19 cellular contexts compared by ENCODE assay signal in the genomic region with DNA sequence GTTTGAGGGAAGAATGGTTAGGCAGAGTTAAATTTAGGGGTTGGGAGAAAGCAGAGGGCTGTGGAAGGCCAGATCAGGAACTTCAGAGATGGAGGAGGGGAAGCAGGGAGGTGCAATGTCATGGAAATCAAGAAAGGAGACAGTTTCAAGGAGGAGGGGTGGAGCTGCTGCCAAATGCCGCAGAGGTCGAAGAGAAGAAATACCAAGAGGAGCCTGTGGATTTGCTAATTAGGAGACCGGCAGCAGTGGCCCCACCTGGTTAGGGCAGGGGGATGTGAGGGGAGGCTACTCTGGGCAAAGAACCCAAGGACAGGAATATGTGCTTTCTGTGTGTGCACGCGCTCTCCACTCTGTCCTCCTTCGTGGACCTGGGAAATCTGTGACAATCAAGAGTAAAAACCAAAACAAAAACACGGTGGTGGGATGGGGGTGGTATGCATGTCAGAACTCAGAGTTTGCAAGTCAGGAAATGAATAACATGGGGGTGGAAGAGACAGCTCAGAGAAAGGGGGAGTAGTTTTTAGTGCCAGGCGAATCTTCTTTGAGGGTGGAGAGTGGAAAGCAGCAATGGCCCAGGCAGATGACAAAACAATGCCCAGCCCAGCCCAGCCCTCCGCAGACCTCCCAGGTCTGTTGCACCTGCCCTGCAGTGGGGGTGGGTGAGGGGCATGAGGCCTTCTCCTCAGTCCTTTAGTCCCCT.
DNase-seq lines count a peak whose midpoint lies in the region; ATAC-seq and TF ChIP-seq lines count a peak whose summit lies in the region.
"Had no signal": no experiment of that assay in that cellular context is flagged by ENCODE, and none has a peak within 500 bp of the region (broad histone marks: within the 10 kb centered on the region; RNA-seq: fewer than 3 reads in every experiment).

No MANE protein-coding gene starts in this region.

- no peaks in the 10 kb centered on the region for H3K36me3 ChIP-seq in NT2/D1 (ENCODE audit: insufficient read depth, insufficient read length, low read length)
- no peaks in the 10 kb centered on the region for H3K36me3 ChIP-seq in iPS-15b (ENCODE audit: control insufficient read depth, insufficient read depth, low read length)
- no peaks in the 10 kb centered on the region for H3K36me3 ChIP-seq in SJCRH30

- H3K27me3 ChIP-seq in H9 (ENCODE audit: insufficient read depth, low read length) (no peaks in the 10 kb centered on the region; the same call in 1 of the 2 replicates), NT2/D1 (ENCODE audit: insufficient read depth, insufficient read length) (no peaks in the 10 kb centered on the region), iPS-15b (ENCODE audit: control insufficient read depth, insufficient read depth, low read length) (peaks cover 34% of the 10 kb centered on the region), SJCRH30 (peaks cover 30% of the 10 kb centered on the region)

- no peak overlapping the region for H3K23ac ChIP-seq in H9 (ENCODE audit: insufficient read length, low read depth, low read length)

- peak overlapping the region; percentile 79 for H3K4me2 ChIP-seq in H9 (ENCODE audit: insufficient read depth, insufficient read length, low read length)

- peaks cover 7% of the 10 kb centered on the region; the same call in 1 of the 2 replicates for H3K4me1 ChIP-seq in H9 (ENCODE audit: insufficient read depth, low read length)
- H3K4me1 ChIP-seq in NT2/D1 (ENCODE audit: insufficient read depth, insufficient read length) = peaks cover 22% of the 10 kb centered on the region
- peaks cover 40% of the 10 kb centered on the region for H3K4me1 ChIP-seq in iPS-15b (ENCODE audit: control insufficient read depth, insufficient read depth, low read length)
- H3K4me1 ChIP-seq in SJCRH30 = peaks cover 3% of the 10 kb centered on the region; the same call in 1 of the 2 replicates

- no peak overlapping the region for H3K56ac ChIP-seq in H9 (ENCODE audit: insufficient read length, low read depth, low read length)

- H3K36me3 Mint-ChIP-seq in H9 (ENCODE audit: insufficient read depth in 1 of 3, low read depth in 3 of 3) (0 out of 7 replicates have a peak, but pooled peaks cover 0 to 6% (median 0%) of the 10 kb centered on the region in 3 experiments), nephron progenitor cell (ENCODE audit: low read depth) (no peaks in the 10 kb centered on the region)

- no peak for ATAC-seq in GM18520 (IDR thresholded peaks at IDR 0.05; ENCODE audit: unreplicated experiment)

- TF ChIP-seq CTCF in H9 (conservative IDR thresholded peaks at IDR 0.05) (no peak), nephron progenitor cell (IDR thresholded peaks at IDR 0.05) (no peak)

- H3K9me3 ChIP-seq in H9 (ENCODE audit: control insufficient read depth, low read depth, low read length) = no peaks in the 10 kb centered on the region
- no peaks in the 10 kb centered on the region for H3K9me3 ChIP-seq in NT2/D1 (ENCODE audit: insufficient read depth, low read length)
- H3K9me3 ChIP-seq in iPS-15b (ENCODE audit: control insufficient read depth, insufficient read depth, low read length) = no peaks in the 10 kb centered on the region
- no peaks in the 10 kb centered on the region for H3K9me3 ChIP-seq in SJCRH30 (replicated peaks)

- H3K27ac Mint-ChIP-seq in H9 = peak overlapping the region in 1 of 3 experiments; percentile 53; a peak in 3 of 7 replicates
- peak overlapping the region; percentile 81 for H3K27ac Mint-ChIP-seq in nephron progenitor cell

- H3K9me3 Mint-ChIP-seq in H9 (no peaks in the 10 kb centered on the region; a peak in 1 of 5 replicates), nephron progenitor cell (no peaks in the 10 kb centered on the region)

- H2BK15ac ChIP-seq in H9 (ENCODE audit: low read depth, low read length) = no peak overlapping the region

- H2BK20ac ChIP-seq in H9 (ENCODE audit: low read depth, low read length, poor library complexity, severe bottlenecking) = no peak overlapping the region

- no peaks in the 10 kb centered on the region for H3K79me2 ChIP-seq in H9 (ENCODE audit: insufficient read depth, low read length)

- H3K4ac ChIP-seq in H9 (ENCODE audit: low read depth, low read length) = no peak overlapping the region

- H3K14ac ChIP-seq in H9 (ENCODE audit: insufficient read depth, low read length) = no peak overlapping the region

- H4K91ac ChIP-seq in H9 (ENCODE audit: insufficient read length, low read depth, low read length) = no peak overlapping the region

- peaks cover 47 to 69% of the 10 kb centered on the region in 2 experiments for H3K4me1 Mint-ChIP-seq in H9
- peaks cover 70% of the 10 kb centered on the region for H3K4me1 Mint-ChIP-seq in nephron progenitor cell

- DNase-seq in H9 = peak; percentile 82
- DNase-seq in NT2/D1 (ENCODE audit: low read depth, low spot score) = peak; percentile 74
- DNase-seq in nephron progenitor cell = no peak
- DNase-seq in RKO (ENCODE audit: low spot score) = no peak
- DNase-seq in retina = no peak
- DNase-seq in SJCRH30 = no peak
- DNase-seq: ACHN, DMS79, HCEC 1CT, KG1, NCI-H1105 treated with DMSO at 0.1 percent for 48 hours, NCI-H1694, NCI-H2081 treated with DMSO at 0.1 percent for 48 hours, NCI-H774, RPMI8226, SIG-M5 had no signal

- no peak overlapping the region for H4K8ac ChIP-seq in H9 (replicated peaks; ENCODE audit: insufficient read length, low read depth, low read length)

- peaks cover 3% of the 10 kb centered on the region for H3K23me2 ChIP-seq in H9 (ENCODE audit: insufficient read length, low read depth, low read length, poor library complexity, severe bottlenecking)

- no peak overlapping the region for H3K18ac ChIP-seq in H9 (ENCODE audit: insufficient read length, low read depth, low read length)

- H3K4me3 ChIP-seq in NT2/D1 (ENCODE audit: insufficient read length, low read depth) (peak overlapping the region; percentile 4), iPS-15b (ENCODE audit: low read depth, low read length) (peak overlapping the region; percentile 45), SJCRH30 (no peak overlapping the region)

- H3K27ac ChIP-seq in H9 (ENCODE audit: insufficient read length, low read depth, low read length) (no peak overlapping the region), SJCRH30 (no peak overlapping the region)
- H3K27ac ChIP-seq: C4-2B had no signal

- no peak overlapping the region for H2AFZ ChIP-seq in H9 (ENCODE audit: low read length)

- no peak overlapping the region for H2BK5ac ChIP-seq in H9 (ENCODE audit: insufficient read length, low read length)

- H4K20me1 ChIP-seq in H9 (ENCODE audit: control insufficient read depth, insufficient read depth, insufficient read length) = no peaks in the 10 kb centered on the region

- H3K79me1 ChIP-seq in H9 (ENCODE audit: insufficient read depth, low read depth, low read length, poor library complexity, severe bottlenecking) = no peaks in the 10 kb centered on the region

- no CpG with 5 or more reads among the region's 9 CpGs for WGBS in H9 (ENCODE audit: extremely low coverage, insufficient read length, low lambda C conversion rate)

- H2BK120ac ChIP-seq in H9 (ENCODE audit: low read depth, low read length, poor library complexity, severe bottlenecking) = no peak overlapping the region

- H2BK12ac ChIP-seq in H9 (ENCODE audit: insufficient read length, low read depth, low read length) = no peak overlapping the region

- H3K9ac ChIP-seq in H9 (ENCODE audit: extremely low read depth, insufficient read length, low read length) = no peak overlapping the region
- H3K9ac ChIP-seq in NT2/D1 (ENCODE audit: insufficient read length, low read depth) = peak overlapping the region; percentile 21
- no peak overlapping the region for H3K9ac ChIP-seq in iPS-15b (ENCODE audit: low read depth, low read length)

- no peak overlapping the region for H2AK5ac ChIP-seq in H9 (ENCODE audit: insufficient read length, low read length)

- H3T11ph ChIP-seq in H9 (ENCODE audit: low read length) = no peak overlapping the region

- H3K4me3 Mint-ChIP-seq in H9 (peak overlapping the region; percentile 9 to 60), nephron progenitor cell (peak overlapping the region; percentile 9)

- no peak overlapping the region for H4K5ac ChIP-seq in H9 (ENCODE audit: insufficient read length, low read depth, low read length)

- H3K27me3 Mint-ChIP-seq in H9 (ENCODE audit: low read depth) (peaks cover 83% of the 10 kb centered on the region), nephron progenitor cell (ENCODE audit: low read depth, poor library complexity) (peaks cover 16% of the 10 kb centered on the region)

Comparison
In these comparisons a context has a peak if more than half of its experiments do, and no peak if none do; other contexts are left out.
1. DNase-seq: peak in H9 (single experiment) and NT2/D1 (single experiment); none in nephron progenitor cell (single experiment), RKO (single experiment), retina (single experiment) and SJCRH30 (0 of 2).